Comparison of ENCODE assay signal across 10 cellular contexts in the genomic region with DNA sequence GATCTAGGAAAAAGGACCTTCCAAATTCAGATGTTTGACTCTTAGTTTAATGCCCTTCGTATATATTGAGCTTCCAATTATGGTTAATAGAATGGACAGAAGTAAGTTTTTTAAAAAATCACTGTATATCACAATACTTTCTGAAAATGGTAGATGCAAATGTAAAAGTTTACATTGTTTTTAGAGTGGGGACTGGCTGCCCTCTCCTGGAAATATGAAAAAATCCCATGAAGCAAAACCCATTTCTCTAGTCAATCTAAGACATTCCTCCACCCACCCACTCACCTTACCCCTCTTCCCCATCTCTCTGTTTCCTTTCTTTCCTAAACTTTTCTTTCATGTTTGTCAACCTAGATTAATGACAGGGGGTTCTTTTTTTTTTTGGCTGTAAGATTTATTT.
DNase-seq lines count a peak whose midpoint lies in the region; ATAC-seq, FAIRE-seq and TF ChIP-seq lines count a peak whose summit lies in the region.
"Had no signal": no experiment of that assay in that cellular context is flagged by ENCODE, and none has a peak within 500 bp of the region (broad histone marks: within the 10 kb centered on the region; RNA-seq: fewer than 3 reads in every experiment).

No MANE protein-coding gene starts in this region.

- intact Hi-C loops in heart right ventricle (cut with DNase I), result loop anchor here in 9 of 10 donors (2.0 to 10.0 kb wide), 9 partner anchors 191 to 389 kb away; no protein-coding TSS in a partner anchor
- intact Hi-C loops in right cardiac atrium (cut with DNase I), result loop anchor here in 3 of 4 donors (5.0 to 10.0 kb wide), 6 partner anchors 191 to 389 kb away; no protein-coding TSS in a partner anchor
- intact Hi-C loops in uterus (cut with DNase I; ENCODE audit: low total_unique reads), result loop anchor here (10.0 kb wide), 1 partner anchor 224 kb away; the partner anchor contains the start of gene MSL3

- peaks cover 0 to 19% (median 0%) of the 10 kb centered on the region in 7 donors for H3K27me3 ChIP-seq in heart right ventricle
- no peaks in the 10 kb centered on the region for H3K27me3 ChIP-seq in right cardiac atrium (ENCODE audit: control insufficient read depth, insufficient read depth)
- H3K27me3 ChIP-seq in gastroesophageal sphincter, result no peaks in the 10 kb centered on the region
- no peaks in the 10 kb centered on the region for H3K27me3 ChIP-seq in uterus
- H3K27me3 ChIP-seq: Peyer's patch had no signal

- DNase-seq in heart right ventricle, result no peak
- DNase-seq in right cardiac atrium, result no peak
- no peak for DNase-seq in uterus
- DNase-seq in NCI-H2107 treated with DMSO at 0.1 percent for 48 hours (lab: John Stamatoyannopoulos, UW; ENCODE audit: unreplicated experiment), result no peak
- DNase-seq in DMS153 (lab: John Stamatoyannopoulos, UW), result no peak
- DNase-seq in RCC 7860 (ENCODE audit: low spot score), result no peak
- DNase-seq: activated CD4-positive, alpha-beta T cell treated with anti-CD3 and anti-CD28 coated beads, Interleukin-2, amount 50 U/mL, for 1 hour; Peyer's patch had no signal

- TF ChIP-seq EP300 in gastroesophageal sphincter (IDR thresholded peaks at IDR 0.05), result no peak

- H3K36me3 ChIP-seq in heart right ventricle, result no peaks in the 10 kb centered on the region
- H3K36me3 ChIP-seq in gastroesophageal sphincter, result no peaks in the 10 kb centered on the region
- H3K36me3 ChIP-seq in uterus, result no peaks in the 10 kb centered on the region
- H3K36me3 ChIP-seq: Peyer's patch had no signal

- no peak overlapping the region for H3K4me3 ChIP-seq in heart right ventricle
- no peak overlapping the region for H3K4me3 ChIP-seq in right cardiac atrium (ENCODE audit: low read length)
- no peak overlapping the region for H3K4me3 ChIP-seq in gastroesophageal sphincter
- H3K4me3 ChIP-seq in uterus, result no peak overlapping the region
- H3K4me3 ChIP-seq: Peyer's patch had no signal

- no peak for FAIRE-seq in RCC 7860 (lab: Jason Lieb, UNC)

- ATAC-seq in heart right ventricle (peak in 1 of 8 donors; percentile 43), right cardiac atrium (no peak), SK-N-SH treated with all-trans-retinoic acid at 6 μM for 48 hours (peak; percentile 54; the same call in 2 of the 3 replicates), gastroesophageal sphincter (no peak)

- WGBS in heart right ventricle, 2 donors, result 45 to 58% methylated on average over 1 of the region's 1 CpG
- 26% methylated on average over 1 of the region's 1 CpG for WGBS in right cardiac atrium
- WGBS in gastroesophageal sphincter (ENCODE audit: low coverage in 1 of 2), 2 donors, result 0 to 22% methylated on average over 1 of the region's 1 CpG

- no peaks in the 10 kb centered on the region for H3K4me1 ChIP-seq in heart right ventricle
- H3K4me1 ChIP-seq in right cardiac atrium (ENCODE audit: control insufficient read depth, insufficient read depth, low read length), result no peaks in the 10 kb centered on the region
- H3K4me1 ChIP-seq in gastroesophageal sphincter, result peaks cover 0 to 20% (median 0%) of the 10 kb centered on the region in 3 donors
- no peaks in the 10 kb centered on the region for H3K4me1 ChIP-seq in uterus
- H3K4me1 ChIP-seq: Peyer's patch had no signal

- no peak for TF ChIP-seq POLR2A in gastroesophageal sphincter (IDR thresholded peaks at IDR 0.05)
- no peak for TF ChIP-seq POLR2A in uterus (IDR thresholded peaks at IDR 0.05)

- H3K27ac ChIP-seq in heart right ventricle (no peak overlapping the region), right cardiac atrium (ENCODE audit: low read length) (no peak overlapping the region), gastroesophageal sphincter (no peak overlapping the region), uterus (no peak overlapping the region)
- H3K27ac ChIP-seq: Peyer's patch had no signal

- TF ChIP-seq CTCF in heart right ventricle (IDR thresholded peaks at IDR 0.05), result peak in 7 of 9 donors; percentile 16 to 43 (median 26)
- TF ChIP-seq CTCF in gastroesophageal sphincter (IDR thresholded peaks at IDR 0.05), result peak; percentile 7 to 50 (median 40)
- TF ChIP-seq CTCF in uterus (IDR thresholded peaks at IDR 0.05), result peak; percentile 22 to 36 (median 32)

- H3K9me3 ChIP-seq in heart right ventricle, result no peaks in the 10 kb centered on the region
- H3K9me3 ChIP-seq in right cardiac atrium (ENCODE audit: control insufficient read depth, low read length), result no peaks in the 10 kb centered on the region
- H3K9me3 ChIP-seq in gastroesophageal sphincter, result no peaks in the 10 kb centered on the region
- no peaks in the 10 kb centered on the region for H3K9me3 ChIP-seq in uterus
- H3K9me3 ChIP-seq: Peyer's patch had no signal

TF ChIP-seq in SK-N-SH treated with all-trans-retinoic acid at 6 μM for 48 hours, 23 proteins besides CTCF, POLR2A, EP300 and RAD21 (continues in another document):
- no peak for TF ChIP-seq ZFP3 (CRISPR knock-in tag; IDR thresholded peaks at IDR 0.05)
- TF ChIP-seq, protein P1, sequence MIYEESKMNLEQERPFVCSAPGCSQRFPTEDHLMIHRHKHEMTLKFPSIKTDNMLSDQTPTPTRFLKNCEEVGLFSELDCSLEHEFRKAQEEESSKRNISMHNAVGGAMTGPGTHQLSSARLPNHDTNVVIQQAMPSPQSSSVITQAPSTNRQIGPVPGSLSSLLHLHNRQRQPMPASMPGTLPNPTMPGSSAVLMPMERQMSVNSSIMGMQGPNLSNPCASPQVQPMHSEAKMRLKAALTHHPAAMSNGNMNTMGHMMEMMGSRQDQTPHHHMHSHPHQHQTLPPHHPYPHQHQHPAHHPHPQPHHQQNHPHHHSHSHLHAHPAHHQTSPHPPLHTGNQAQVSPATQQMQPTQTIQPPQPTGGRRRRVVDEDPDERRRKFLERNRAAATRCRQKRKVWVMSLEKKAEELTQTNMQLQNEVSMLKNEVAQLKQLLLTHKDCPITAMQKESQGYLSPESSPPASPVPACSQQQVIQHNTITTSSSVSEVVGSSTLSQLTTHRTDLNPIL (CRISPR knock-in tag; IDR thresholded peaks at IDR 0.05; ENCODE audit: low read depth), result no peak
- no peak for TF ChIP-seq CSDC2 (CRISPR knock-in tag; IDR thresholded peaks at IDR 0.05)
- TF ChIP-seq PATZ1 (CRISPR knock-in tag; IDR thresholded peaks at IDR 0.05; ENCODE audit: borderline replicate concordance), result no peak
- no peak for TF ChIP-seq TCF4 (CRISPR knock-in tag; IDR thresholded peaks at IDR 0.05; ENCODE audit: borderline replicate concordance)
- TF ChIP-seq RARB (CRISPR knock-in tag; IDR thresholded peaks at IDR 0.05), result no peak
- no peak for TF ChIP-seq ESRRG (CRISPR knock-in tag; IDR thresholded peaks at IDR 0.05)
- TF ChIP-seq ZNF70 (CRISPR knock-in tag; IDR thresholded peaks at IDR 0.05), result no peak
- no peak for TF ChIP-seq BACH2 (CRISPR knock-in tag; IDR thresholded peaks at IDR 0.05; ENCODE audit: borderline replicate concordance)
- TF ChIP-seq TSHZ2 (CRISPR knock-in tag; IDR thresholded peaks at IDR 0.05), result no peak
- no peak for TF ChIP-seq TOX (CRISPR knock-in tag; IDR thresholded peaks at IDR 0.05; ENCODE audit: borderline replicate concordance)
- TF ChIP-seq, protein P2, sequence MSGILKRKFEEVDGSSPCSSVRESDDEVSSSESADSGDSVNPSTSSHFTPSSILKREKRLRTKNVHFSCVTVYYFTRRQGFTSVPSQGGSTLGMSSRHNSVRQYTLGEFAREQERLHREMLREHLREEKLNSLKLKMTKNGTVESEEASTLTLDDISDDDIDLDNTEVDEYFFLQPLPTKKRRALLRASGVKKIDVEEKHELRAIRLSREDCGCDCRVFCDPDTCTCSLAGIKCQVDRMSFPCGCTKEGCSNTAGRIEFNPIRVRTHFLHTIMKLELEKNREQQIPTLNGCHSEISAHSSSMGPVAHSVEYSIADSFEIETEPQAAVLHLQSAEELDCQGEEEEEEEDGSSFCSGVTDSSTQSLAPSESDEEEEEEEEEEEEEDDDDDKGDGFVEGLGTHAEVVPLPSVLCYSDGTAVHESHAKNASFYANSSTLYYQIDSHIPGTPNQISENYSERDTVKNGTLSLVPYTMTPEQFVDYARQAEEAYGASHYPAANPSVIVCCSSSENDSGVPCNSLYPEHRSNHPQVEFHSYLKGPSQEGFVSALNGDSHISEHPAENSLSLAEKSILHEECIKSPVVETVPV (CRISPR knock-in tag; IDR thresholded peaks at IDR 0.05), result no peak
